In genomic region chr3:30495172-30496124, GRCh38 we compare ENCODE assay signal across 10 cellular contexts.
DNase-seq lines count a peak whose midpoint lies in the region; ATAC-seq and TF ChIP-seq lines count a peak whose summit lies in the region.
"Had no signal": no experiment of that assay in that cellular context is flagged by ENCODE, and none has a peak within 500 bp of the region (broad histone marks: within the 10 kb centered on the region; RNA-seq: fewer than 3 reads in every experiment).

No MANE protein-coding gene starts in this region.

- H3K36me3 ChIP-seq in gastrocnemius medialis, result no peaks in the 10 kb centered on the region

- TF ChIP-seq POLR2A in gastrocnemius medialis (IDR thresholded peaks at IDR 0.05), result no peak

- no peaks in the 10 kb centered on the region for H3K27me3 ChIP-seq in gastrocnemius medialis

- peak; percentile 53 for DNase-seq in DMS 273 treated with DMSO at 0.1 percent for 48 hours (lab: John Stamatoyannopoulos, UW)
- DNase-seq in NCI-H446 treated with DMSO at 0.1 percent for 48 hours (lab: John Stamatoyannopoulos, UW), result peak; percentile 48
- DNase-seq in fibroblast of mammary gland (ENCODE audit: low read depth), result peak; percentile 30
- no peak for DNase-seq in gastrocnemius medialis
- no peak for DNase-seq in NK-92 treated with Interleukin-12 subunit alpha and Interleukin-12 subunit beta, amount 100 ng/mL, for 24 hours (lab: John Stamatoyannopoulos, UW)
- no peak for DNase-seq in NCI-H774 (lab: John Stamatoyannopoulos, UW)
- DNase-seq in GM10248 (ENCODE audit: extremely low spot score), result no peak
- DNase-seq: NCI-H2029, occipital lobe had no signal

- H3K9me3 ChIP-seq in gastrocnemius medialis, result no peaks in the 10 kb centered on the region

- H3K4me3 ChIP-seq in fibroblast of mammary gland (ENCODE audit: control insufficient read depth, low read depth, low read length) (no peak overlapping the region), gastrocnemius medialis (no peak overlapping the region)

- in situ Hi-C loops in gastrocnemius medialis (cut with MboI; ENCODE audit: low sequenced_read_pairs in 4 of 4), result no loop called here

- peak overlapping the region; percentile 66 to 71 (median 70) for H3K27ac ChIP-seq in gastrocnemius medialis

- H3K4me1 ChIP-seq in gastrocnemius medialis, result peaks cover 17 to 36% of the 10 kb centered on the region in 2 donors

- intact Hi-C loops in gastrocnemius medialis (cut with DNase I; ENCODE audit: low total_unique reads), result no loop called here

- POLR2A ChIA-PET in GM10248 (lab: Yijun Ruan, JAX), result no interaction called here

- ATAC-seq in gastrocnemius medialis, result no peak
- no peak for ATAC-seq in HG03354 (IDR thresholded peaks at IDR 0.05; ENCODE audit: poor library complexity, severe bottlenecking, unreplicated experiment)

- CTCF ChIA-PET in GM10248 (lab: Yijun Ruan, JAX), result no interaction called here

- TF ChIP-seq CTCF in fibroblast of mammary gland (conservative IDR thresholded peaks at IDR 0.05; ENCODE audit: control insufficient read depth, insufficient read depth, low read depth, low read length) (no peak), gastrocnemius medialis (IDR thresholded peaks at IDR 0.05 in 4 of 5, conservative IDR thresholded peaks at IDR 0.05 in 1 of 5) (no peak), GM10248 (IDR thresholded peaks at IDR 0.05; ENCODE audit: control extremely low read depth, extremely low read depth, low read depth, missing control alignments) (no peak)

Comparison
In these comparisons a context has a peak if more than half of its experiments do, and no peak if none do; other contexts are left out.
1. DNase-seq: peak in DMS 273 treated with DMSO at 0.1 percent for 48 hours (single experiment), NCI-H446 treated with DMSO at 0.1 percent for 48 hours (single experiment) and fibroblast of mammary gland (single experiment); none in gastrocnemius medialis (0 of 2), NK-92 treated with Interleukin-12 subunit alpha and Interleukin-12 subunit beta, amount 100 ng/mL, for 24 hours (single experiment), NCI-H774 (single experiment) and GM10248 (single experiment).